ENCODE assay signal across 20 cellular contexts in the genomic region with DNA sequence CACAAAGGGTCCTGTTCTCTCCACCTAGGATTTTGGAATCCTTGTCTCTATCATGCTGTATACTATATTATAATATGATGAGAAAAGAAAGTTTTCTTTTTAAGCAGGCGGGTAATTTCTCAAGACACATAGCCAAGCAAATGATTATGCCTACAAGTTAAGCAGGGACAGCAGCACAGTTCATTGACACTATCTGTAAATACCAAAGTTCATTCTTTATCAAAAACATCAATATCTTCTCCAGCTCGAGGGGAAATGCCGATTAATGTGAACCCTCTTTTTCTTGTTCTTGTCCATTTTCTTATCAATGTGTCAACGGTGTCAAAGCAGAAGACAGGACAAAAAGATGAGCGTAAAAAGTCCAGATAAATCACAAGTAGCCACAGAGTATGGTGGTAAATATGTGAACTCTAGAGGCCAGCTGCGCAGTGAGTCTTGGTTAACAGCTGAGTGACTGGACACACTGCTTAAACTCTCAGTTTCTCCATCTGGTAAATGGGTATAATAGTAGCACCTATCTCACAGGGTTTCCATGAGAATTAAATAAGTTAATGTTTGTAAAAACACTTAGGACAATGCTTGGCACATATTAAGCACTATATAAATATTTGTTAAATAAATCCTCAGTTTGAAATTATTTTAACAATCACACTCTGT. TPM values are rescaled to one million over a fixed set of nuclear protein-coding genes. Genes with fewer than 3 reads are reported as not detected.
A peak's percentile ranks its signal among the peaks of the same experiment; 100 is the strongest.
DNase-seq lines count a peak whose midpoint lies in the region; ATAC-seq lines count a peak whose summit lies in the region.
"Had no signal": no experiment of that assay in that cellular context is flagged by ENCODE, and none has a peak within 500 bp of the region (broad histone marks: within the 10 kb centered on the region; RNA-seq: fewer than 3 reads in every experiment).

No MANE protein-coding gene starts in this region.

- no peaks in the 10 kb centered on the region for H3K27me3 ChIP-seq in naive thymus-derived CD4-positive, alpha-beta T cell (ENCODE audit: control insufficient read depth in 2 of 2, insufficient read depth in 2 of 2, low read length in 2 of 2)
- H3K27me3 ChIP-seq: brain microvascular endothelial cell, gastroesophageal sphincter had no signal

- H3K27ac ChIP-seq in naive thymus-derived CD4-positive, alpha-beta T cell (ENCODE audit: low read depth, low read length), result peak overlapping the region; percentile 67
- H3K27ac ChIP-seq: brain microvascular endothelial cell, epithelial cell of prostate, gastroesophageal sphincter, VCaP had no signal

- peaks cover 3% of the 10 kb centered on the region for H3K36me3 Mint-ChIP-seq in activated CD4-positive, alpha-beta memory T cell treated with anti-CD3 and anti-CD28 coated beads, Interleukin-2, amount 10 ng/mL, durations not matched to agents 7 days and 5 days (ENCODE audit: low read depth)
- no peaks in the 10 kb centered on the region for H3K36me3 Mint-ChIP-seq in activated CD4-positive, alpha-beta memory T cell treated with anti-CD3 and anti-CD28 coated beads for 36 hours
- H3K36me3 Mint-ChIP-seq in T-cell, result peaks cover 3% of the 10 kb centered on the region
- peaks cover 0 to 35% (median 0%) of the 10 kb centered on the region in 5 donors for H3K36me3 Mint-ChIP-seq in naive thymus-derived CD4-positive, alpha-beta T cell
- H3K36me3 Mint-ChIP-seq: CD14-positive monocyte had no signal

- no peaks in the 10 kb centered on the region for H3K9me3 ChIP-seq in naive thymus-derived CD4-positive, alpha-beta T cell (ENCODE audit: control insufficient read depth in 2 of 3, low read length in 3 of 3)
- H3K9me3 ChIP-seq: gastroesophageal sphincter had no signal

- peaks cover 41% of the 10 kb centered on the region for H3K4me1 Mint-ChIP-seq in activated CD4-positive, alpha-beta memory T cell treated with anti-CD3 and anti-CD28 coated beads, Interleukin-2, amount 10 ng/mL, durations not matched to agents 7 days and 5 days
- H3K4me1 Mint-ChIP-seq in activated CD4-positive, alpha-beta memory T cell treated with anti-CD3 and anti-CD28 coated beads for 36 hours (ENCODE audit: low read depth), result peaks cover 28% of the 10 kb centered on the region
- peaks cover 60 to 66% (median 60%) of the 10 kb centered on the region in 3 donors for H3K4me1 Mint-ChIP-seq in T-cell
- H3K4me1 Mint-ChIP-seq in naive thymus-derived CD4-positive, alpha-beta T cell, result peaks cover 31 to 69% (median 59%) of the 10 kb centered on the region in 7 donors

- H3K4me3 ChIP-seq in naive thymus-derived CD4-positive, alpha-beta T cell (ENCODE audit: low read length), result no peak overlapping the region
- H3K4me3 ChIP-seq: gastroesophageal sphincter had no signal

- POLR2A ChIA-PET in activated CD4-positive, alpha-beta memory T cell treated with anti-CD3 and anti-CD28 coated beads, Interleukin-2, amount 10 ng/mL, durations not matched to agents 7 days and 5 days (lab: Charles Lee), result interaction anchor here (1.5 kb wide), 1 partner anchor 289 kb away, joined by 3 read pairs; a partner anchor contains a TSS
- POLR2A ChIA-PET in activated CD4-positive, alpha-beta memory T cell treated with anti-CD3 and anti-CD28 coated beads for 36 hours (lab: Charles Lee), result no interaction called here
- POLR2A ChIA-PET in T-cell (lab: Charles Lee), result no interaction called here
- POLR2A ChIA-PET in naive thymus-derived CD4-positive, alpha-beta T cell (lab: Charles Lee), result no interaction called here

- no peaks in the 10 kb centered on the region for H3K9me3 Mint-ChIP-seq in activated CD4-positive, alpha-beta memory T cell treated with anti-CD3 and anti-CD28 coated beads, Interleukin-2, amount 10 ng/mL, durations not matched to agents 7 days and 5 days
- H3K9me3 Mint-ChIP-seq in activated CD4-positive, alpha-beta memory T cell treated with anti-CD3 and anti-CD28 coated beads for 36 hours, result no peaks in the 10 kb centered on the region
- H3K9me3 Mint-ChIP-seq in T-cell, result no peaks in the 10 kb centered on the region
- H3K9me3 Mint-ChIP-seq in naive thymus-derived CD4-positive, alpha-beta T cell, result peaks cover 0 to 5% (median 0%) of the 10 kb centered on the region in 11 donors
- H3K9me3 Mint-ChIP-seq: activated naive CD4-positive, alpha-beta T cell treated with anti-CD3 and anti-CD28 coated beads for 36 hours had no signal

- ATAC-seq in GM21529 (IDR thresholded peaks at IDR 0.05; ENCODE audit: unreplicated experiment) (peak; percentile 20), T-cell (replicated peaks in 1 of 4) (no peak), GM21825 (IDR thresholded peaks at IDR 0.05; ENCODE audit: unreplicated experiment) (no peak)
- ATAC-seq in naive thymus-derived CD4-positive, alpha-beta T cell, result no peak
- ATAC-seq: gastroesophageal sphincter, sciatic nerve had no signal

- H3K4me3 Mint-ChIP-seq in activated CD4-positive, alpha-beta memory T cell treated with anti-CD3 and anti-CD28 coated beads, Interleukin-2, amount 10 ng/mL, durations not matched to agents 7 days and 5 days, result no peak overlapping the region
- H3K4me3 Mint-ChIP-seq in activated CD4-positive, alpha-beta memory T cell treated with anti-CD3 and anti-CD28 coated beads for 36 hours, result no peak overlapping the region
- peak overlapping the region in 1 of 3 donors; percentile 77 for H3K4me3 Mint-ChIP-seq in T-cell
- peak overlapping the region in 8 of 10 donors; percentile 44 to 89 (median 82) for H3K4me3 Mint-ChIP-seq in naive thymus-derived CD4-positive, alpha-beta T cell
- H3K4me3 Mint-ChIP-seq: CD14-positive monocyte had no signal

- DNase-seq in activated CD4-positive, alpha-beta memory T cell treated with anti-CD3 and anti-CD28 coated beads, Interleukin-2, amount 10 ng/mL, durations not matched to agents 7 days and 5 days, result no peak
- DNase-seq in activated CD4-positive, alpha-beta memory T cell treated with anti-CD3 and anti-CD28 coated beads for 36 hours, result no peak
- DNase-seq in T-cell (no peak), HT-29 (ENCODE audit: low spot score) (no peak), DMS153 (lab: John Stamatoyannopoulos, UW) (no peak)
- DNase-seq in naive thymus-derived CD4-positive, alpha-beta T cell, result peak in 1 of 9 donors; percentile 3
- DNase-seq: brain microvascular endothelial cell, DMS79 treated with DMSO at 0.1 percent for 48 hours, NCI-H2029, NCI-H446 treated with DMSO at 0.1 percent for 48 hours, substantia nigra had no signal

- H3K27me3 Mint-ChIP-seq in activated CD4-positive, alpha-beta memory T cell treated with anti-CD3 and anti-CD28 coated beads, Interleukin-2, amount 10 ng/mL, durations not matched to agents 7 days and 5 days, result no peaks in the 10 kb centered on the region
- no peaks in the 10 kb centered on the region for H3K27me3 Mint-ChIP-seq in activated CD4-positive, alpha-beta memory T cell treated with anti-CD3 and anti-CD28 coated beads for 36 hours
- H3K27me3 Mint-ChIP-seq in T-cell, result no peaks in the 10 kb centered on the region
- peaks cover 0 to 6% (median 0%) of the 10 kb centered on the region in 5 donors for H3K27me3 Mint-ChIP-seq in naive thymus-derived CD4-positive, alpha-beta T cell

- H3K4me1 ChIP-seq in naive thymus-derived CD4-positive, alpha-beta T cell (ENCODE audit: control insufficient read depth in 2 of 2, insufficient read depth in 2 of 2, low read length in 2 of 2), result peaks cover 30 to 46% of the 10 kb centered on the region in 2 donors
- H3K4me1 ChIP-seq: gastroesophageal sphincter had no signal

- H3K36me3 ChIP-seq in naive thymus-derived CD4-positive, alpha-beta T cell (ENCODE audit: control insufficient read depth in 2 of 3, insufficient read depth in 3 of 3, low read length in 3 of 3), result no peaks in the 10 kb centered on the region
- H3K36me3 ChIP-seq: brain microvascular endothelial cell, gastroesophageal sphincter had no signal

- peak overlapping the region; percentile 89 for H3K27ac Mint-ChIP-seq in activated CD4-positive, alpha-beta memory T cell treated with anti-CD3 and anti-CD28 coated beads, Interleukin-2, amount 10 ng/mL, durations not matched to agents 7 days and 5 days
- no peak overlapping the region for H3K27ac Mint-ChIP-seq in activated CD4-positive, alpha-beta memory T cell treated with anti-CD3 and anti-CD28 coated beads for 36 hours
- peak overlapping the region; percentile 73 to 96 for H3K27ac Mint-ChIP-seq in T-cell
- H3K27ac Mint-ChIP-seq in naive thymus-derived CD4-positive, alpha-beta T cell, result peak overlapping the region; percentile 20 to 95 (median 92)

- CTCF ChIA-PET in activated CD4-positive, alpha-beta memory T cell treated with anti-CD3 and anti-CD28 coated beads, Interleukin-2, amount 10 ng/mL, durations not matched to agents 7 days and 5 days (lab: Charles Lee), result interaction anchor here (0.9 kb wide), 1 partner anchor 80 kb away, joined by 4 read pairs; no protein-coding TSS in a partner anchor
- CTCF ChIA-PET in activated CD4-positive, alpha-beta memory T cell treated with anti-CD3 and anti-CD28 coated beads for 36 hours (lab: Charles Lee), result no interaction called here
- CTCF ChIA-PET in T-cell (lab: Charles Lee), result interaction anchor here (0.6 to 1.1 kb wide), 3 partner anchors 9 to 69 kb away, joined by 3 to 5 read pairs (median 3); no protein-coding TSS in a partner anchor
- CTCF ChIA-PET in naive thymus-derived CD4-positive, alpha-beta T cell (lab: Charles Lee), result no interaction called here

- intact Hi-C loops in activated CD4-positive, alpha-beta memory T cell treated with anti-CD3 and anti-CD28 coated beads for 36 hours (cut with micrococcal nuclease), result loop anchor here (1.0 to 5.0 kb wide), 4 partner anchors 8 to 435 kb away; a partner anchor contains a TSS
- intact Hi-C loops in naive thymus-derived CD4-positive, alpha-beta T cell (cut with micrococcal nuclease), result loop anchor here (1.0 to 10.0 kb wide), 13 partner anchors 8 to 1533 kb away; a partner anchor contains a TSS

RNA-seq across cellular contexts. Expression of a gene that starts 30.9 kb away (rescaled TPM):
- total RNA-seq in activated CD4-positive, alpha-beta memory T cell treated with anti-CD3 and anti-CD28 coated beads, Interleukin-2, amount 10 ng/mL, durations not matched to agents 7 days and 5 days, result 1 to 10 TPM; 1.7 to 2.1 TPM
- total RNA-seq in activated CD4-positive, alpha-beta memory T cell treated with anti-CD3 and anti-CD28 coated beads for 36 hours, result under 1 TPM; 0.36 to 0.83 TPM
- 1 to 10 TPM in 3 of 5 donors, under 1 TPM in 2; 0.75 to 7.0 (median 2.9) TPM for total RNA-seq in T-cell
- 1 to 10 TPM in 1 of 5 experiments, under 1 TPM in 4; 0.29 to 1.1 (median 0.97) TPM for total RNA-seq in naive thymus-derived CD4-positive, alpha-beta T cell
- under 1 TPM; 0.54 to 0.60 TPM for polyA plus RNA-seq in naive thymus-derived CD4-positive, alpha-beta T cell
- total RNA-seq in HT-29 (2014; rRNA removed; shearing (Covaris generic)), result not detected in 2 replicates
- total RNA-seq: osteocyte had no signal
- polyA plus RNA-seq: CD14-positive monocyte had no signal

Comparison
In these comparisons a context has a peak if more than half of its experiments do, and no peak if none do; other contexts are left out.
1. CTCF ChIA-PET loops: an anchor here in activated CD4-positive, alpha-beta memory T cell treated with anti-CD3 and anti-CD28 coated beads, Interleukin-2, amount 10 ng/mL, durations not matched to agents 7 days and 5 days (0.9 kb wide) and T-cell (0.6 to 1.1 kb wide); none called in activated CD4-positive, alpha-beta memory T cell treated with anti-CD3 and anti-CD28 coated beads for 36 hours and naive thymus-derived CD4-positive, alpha-beta T cell.
2. H3K4me3 Mint-ChIP-seq: peak in naive thymus-derived CD4-positive, alpha-beta T cell (8 of 10); none in activated CD4-positive, alpha-beta memory T cell treated with anti-CD3 and anti-CD28 coated beads, Interleukin-2, amount 10 ng/mL, durations not matched to agents 7 days and 5 days (single experiment) and activated CD4-positive, alpha-beta memory T cell treated with anti-CD3 and anti-CD28 coated beads for 36 hours (single experiment).